ENCODE assay signal across 1 cellular context in the genomic region with DNA sequence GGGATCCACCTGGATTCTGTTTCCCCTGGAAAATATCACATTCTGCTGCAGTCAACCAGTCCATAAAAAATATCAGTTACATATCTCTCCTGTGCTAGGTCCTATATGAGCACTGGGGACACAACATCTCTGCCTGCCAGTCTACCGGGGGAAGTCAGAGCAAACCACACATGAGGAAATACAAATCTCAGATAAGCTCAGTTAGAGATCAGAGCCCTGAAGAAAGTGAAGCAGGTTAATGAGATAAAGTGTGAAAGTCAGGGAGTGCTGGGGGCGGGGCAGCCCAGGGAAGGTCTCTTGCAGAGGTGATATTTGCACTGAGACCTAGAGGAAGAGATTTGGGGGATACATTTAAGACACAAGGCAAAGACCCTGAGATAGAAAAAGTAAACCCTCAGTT.
TF ChIP-seq lines count a peak whose summit lies in the region.

No MANE protein-coding gene starts in this region.

TF ChIP-seq in GM12878, 131 proteins besides CTCF, POLR2A, EP300 and RAD21 (continued from another document):
- TF ChIP-seq, protein P1, sequence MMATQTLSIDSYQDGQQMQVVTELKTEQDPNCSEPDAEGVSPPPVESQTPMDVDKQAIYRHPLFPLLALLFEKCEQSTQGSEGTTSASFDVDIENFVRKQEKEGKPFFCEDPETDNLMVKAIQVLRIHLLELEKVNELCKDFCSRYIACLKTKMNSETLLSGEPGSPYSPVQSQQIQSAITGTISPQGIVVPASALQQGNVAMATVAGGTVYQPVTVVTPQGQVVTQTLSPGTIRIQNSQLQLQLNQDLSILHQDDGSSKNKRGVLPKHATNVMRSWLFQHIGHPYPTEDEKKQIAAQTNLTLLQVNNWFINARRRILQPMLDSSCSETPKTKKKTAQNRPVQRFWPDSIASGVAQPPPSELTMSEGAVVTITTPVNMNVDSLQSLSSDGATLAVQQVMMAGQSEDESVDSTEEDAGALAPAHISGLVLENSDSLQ (IDR thresholded peaks at IDR 0.05), result peak; percentile 35; the same call in 1 of the 2 replicates
- peak in 1 of 2 experiments; percentile 38; a peak in 1 of 4 replicates for TF ChIP-seq ETV6 (conservative IDR thresholded peaks at IDR 0.05 in 1 of 2, IDR thresholded peaks at IDR 0.05 in 1 of 2; ENCODE audit: borderline replicate concordance in 1 of 2, low read depth in 1 of 2)
- TF ChIP-seq, protein P2, sequence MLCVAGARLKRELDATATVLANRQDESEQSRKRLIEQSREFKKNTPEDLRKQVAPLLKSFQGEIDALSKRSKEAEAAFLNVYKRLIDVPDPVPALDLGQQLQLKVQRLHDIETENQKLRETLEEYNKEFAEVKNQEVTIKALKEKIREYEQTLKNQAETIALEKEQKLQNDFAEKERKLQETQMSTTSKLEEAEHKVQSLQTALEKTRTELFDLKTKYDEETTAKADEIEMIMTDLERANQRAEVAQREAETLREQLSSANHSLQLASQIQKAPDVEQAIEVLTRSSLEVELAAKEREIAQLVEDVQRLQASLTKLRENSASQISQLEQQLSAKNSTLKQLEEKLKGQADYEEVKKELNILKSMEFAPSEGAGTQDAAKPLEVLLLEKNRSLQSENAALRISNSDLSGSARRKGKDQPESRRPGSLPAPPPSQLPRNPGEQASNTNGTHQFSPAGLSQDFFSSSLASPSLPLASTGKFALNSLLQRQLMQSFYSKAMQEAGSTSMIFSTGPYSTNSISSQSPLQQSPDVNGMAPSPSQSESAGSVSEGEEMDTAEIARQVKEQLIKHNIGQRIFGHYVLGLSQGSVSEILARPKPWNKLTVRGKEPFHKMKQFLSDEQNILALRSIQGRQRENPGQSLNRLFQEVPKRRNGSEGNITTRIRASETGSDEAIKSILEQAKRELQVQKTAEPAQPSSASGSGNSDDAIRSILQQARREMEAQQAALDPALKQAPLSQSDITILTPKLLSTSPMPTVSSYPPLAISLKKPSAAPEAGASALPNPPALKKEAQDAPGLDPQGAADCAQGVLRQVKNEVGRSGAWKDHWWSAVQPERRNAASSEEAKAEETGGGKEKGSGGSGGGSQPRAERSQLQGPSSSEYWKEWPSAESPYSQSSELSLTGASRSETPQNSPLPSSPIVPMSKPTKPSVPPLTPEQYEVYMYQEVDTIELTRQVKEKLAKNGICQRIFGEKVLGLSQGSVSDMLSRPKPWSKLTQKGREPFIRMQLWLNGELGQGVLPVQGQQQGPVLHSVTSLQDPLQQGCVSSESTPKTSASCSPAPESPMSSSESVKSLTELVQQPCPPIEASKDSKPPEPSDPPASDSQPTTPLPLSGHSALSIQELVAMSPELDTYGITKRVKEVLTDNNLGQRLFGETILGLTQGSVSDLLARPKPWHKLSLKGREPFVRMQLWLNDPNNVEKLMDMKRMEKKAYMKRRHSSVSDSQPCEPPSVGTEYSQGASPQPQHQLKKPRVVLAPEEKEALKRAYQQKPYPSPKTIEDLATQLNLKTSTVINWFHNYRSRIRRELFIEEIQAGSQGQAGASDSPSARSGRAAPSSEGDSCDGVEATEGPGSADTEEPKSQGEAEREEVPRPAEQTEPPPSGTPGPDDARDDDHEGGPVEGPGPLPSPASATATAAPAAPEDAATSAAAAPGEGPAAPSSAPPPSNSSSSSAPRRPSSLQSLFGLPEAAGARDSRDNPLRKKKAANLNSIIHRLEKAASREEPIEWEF (IDR thresholded peaks at IDR 0.05; ENCODE audit: insufficient replicate concordance, low read depth, low read length), result no peak
- peak; percentile 75 for TF ChIP-seq RUNX3 (IDR thresholded peaks at IDR 0.05; ENCODE audit: low read length)
- TF ChIP-seq NFIC (IDR thresholded peaks at IDR 0.05; ENCODE audit: low read depth, low read length), result no peak
- no peak for TF ChIP-seq ZNF207 (IDR thresholded peaks at IDR 0.05; ENCODE audit: borderline replicate concordance)
- no peak for TF ChIP-seq STAT3 (IDR thresholded peaks at IDR 0.05; ENCODE audit: low read depth, low read length)
- no peak for TF ChIP-seq BRCA1 (IDR thresholded peaks at IDR 0.05; ENCODE audit: low read depth, low read length)
